2 cellular contexts compared by ENCODE assay signal in the genomic region with DNA sequence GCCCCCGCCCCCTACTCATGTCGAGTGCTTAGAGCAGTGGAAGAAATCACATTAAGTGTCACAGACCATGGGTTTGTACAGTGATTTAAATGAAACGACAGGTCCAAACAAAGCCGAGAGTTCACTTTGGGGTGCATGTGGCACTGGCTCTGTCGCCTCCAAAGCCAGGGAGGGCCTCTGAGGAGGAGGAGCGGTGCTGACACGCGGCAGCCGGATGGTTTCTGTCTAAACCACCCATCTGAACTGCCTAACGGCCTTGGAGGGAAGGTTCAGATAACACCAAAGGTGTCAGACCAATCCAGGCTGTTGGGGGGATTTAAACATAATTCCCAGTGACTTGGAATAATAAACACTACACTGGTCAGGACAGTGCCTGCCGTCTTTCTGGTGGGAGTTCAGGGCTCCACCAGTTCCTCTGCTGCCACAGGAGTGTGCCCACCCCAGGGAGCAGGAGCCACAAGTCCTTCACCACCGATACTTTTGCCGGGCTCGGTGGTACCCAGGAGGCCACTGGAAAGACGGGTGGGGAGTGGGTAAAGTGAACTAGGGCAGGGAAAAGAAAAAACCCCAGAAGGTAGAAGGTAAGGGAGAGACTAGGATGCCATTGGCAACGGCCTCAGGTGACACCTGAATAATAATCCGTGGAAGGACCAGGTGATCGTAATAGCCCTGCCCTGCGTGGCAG.
TF ChIP-seq lines count a peak whose summit lies in the region.

No MANE protein-coding gene starts in this region.

TF ChIP-seq in SK-N-SH, 30 proteins besides CTCF, POLR2A, EP300 and RAD21 (continued from another document):
- TF ChIP-seq, protein P1, sequence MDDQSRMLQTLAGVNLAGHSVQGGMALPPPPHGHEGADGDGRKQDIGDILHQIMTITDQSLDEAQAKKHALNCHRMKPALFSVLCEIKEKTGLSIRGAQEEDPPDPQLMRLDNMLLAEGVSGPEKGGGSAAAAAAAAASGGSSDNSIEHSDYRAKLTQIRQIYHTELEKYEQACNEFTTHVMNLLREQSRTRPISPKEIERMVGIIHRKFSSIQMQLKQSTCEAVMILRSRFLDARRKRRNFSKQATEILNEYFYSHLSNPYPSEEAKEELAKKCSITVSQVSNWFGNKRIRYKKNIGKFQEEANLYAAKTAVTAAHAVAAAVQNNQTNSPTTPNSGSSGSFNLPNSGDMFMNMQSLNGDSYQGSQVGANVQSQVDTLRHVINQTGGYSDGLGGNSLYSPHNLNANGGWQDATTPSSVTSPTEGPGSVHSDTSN (IDR thresholded peaks at IDR 0.05), result no peak
- no peak for TF ChIP-seq RFX5 (IDR thresholded peaks at IDR 0.05; ENCODE audit: low read length)
- TF ChIP-seq SMC3 (IDR thresholded peaks at IDR 0.05; ENCODE audit: low read depth, low read length), result no peak
- TF ChIP-seq NRF1 (IDR thresholded peaks at IDR 0.05; ENCODE audit: low read depth, low read length), result no peak
- no peak for TF ChIP-seq GATA2 (CRISPR knock-in tag; IDR thresholded peaks at IDR 0.05)
- no peak for TF ChIP-seq FOXM1 (IDR thresholded peaks at IDR 0.05; ENCODE audit: low read depth)
- no peak for TF ChIP-seq FOXJ3 (CRISPR knock-in tag; IDR thresholded peaks at IDR 0.05)
- no peak for TF ChIP-seq EZH2phosphoT487 (IDR thresholded peaks at IDR 0.05; ENCODE audit: borderline replicate concordance, low read depth)
- TF ChIP-seq, protein P2, sequence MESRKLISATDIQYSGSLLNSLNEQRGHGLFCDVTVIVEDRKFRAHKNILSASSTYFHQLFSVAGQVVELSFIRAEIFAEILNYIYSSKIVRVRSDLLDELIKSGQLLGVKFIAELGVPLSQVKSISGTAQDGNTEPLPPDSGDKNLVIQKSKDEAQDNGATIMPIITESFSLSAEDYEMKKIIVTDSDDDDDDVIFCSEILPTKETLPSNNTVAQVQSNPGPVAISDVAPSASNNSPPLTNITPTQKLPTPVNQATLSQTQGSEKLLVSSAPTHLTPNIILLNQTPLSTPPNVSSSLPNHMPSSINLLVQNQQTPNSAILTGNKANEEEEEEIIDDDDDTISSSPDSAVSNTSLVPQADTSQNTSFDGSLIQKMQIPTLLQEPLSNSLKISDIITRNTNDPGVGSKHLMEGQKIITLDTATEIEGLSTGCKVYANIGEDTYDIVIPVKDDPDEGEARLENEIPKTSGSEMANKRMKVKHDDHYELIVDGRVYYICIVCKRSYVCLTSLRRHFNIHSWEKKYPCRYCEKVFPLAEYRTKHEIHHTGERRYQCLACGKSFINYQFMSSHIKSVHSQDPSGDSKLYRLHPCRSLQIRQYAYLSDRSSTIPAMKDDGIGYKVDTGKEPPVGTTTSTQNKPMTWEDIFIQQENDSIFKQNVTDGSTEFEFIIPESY (IDR thresholded peaks at IDR 0.05; ENCODE audit: borderline replicate concordance, low read depth), result no peak
- no peak for TF ChIP-seq TEAD4 (IDR thresholded peaks at IDR 0.05; ENCODE audit: borderline replicate concordance, insufficient read depth)
- no peak for TF ChIP-seq USF2 (IDR thresholded peaks at IDR 0.05; ENCODE audit: borderline replicate concordance, low read depth, low read length)
- TF ChIP-seq RCOR1 (IDR thresholded peaks at IDR 0.05; ENCODE audit: low read length), result no peak
- TF ChIP-seq RXRA (IDR thresholded peaks at IDR 0.05; ENCODE audit: borderline replicate concordance, low read depth), result no peak
- no peak for TF ChIP-seq TAF1 (IDR thresholded peaks at IDR 0.05; ENCODE audit: borderline replicate concordance, low read depth, low read length)
- no peak for TF ChIP-seq IRF3 (IDR thresholded peaks at IDR 0.05; ENCODE audit: low read depth, low read length)
- TF ChIP-seq MXI1 (IDR thresholded peaks at IDR 0.05; ENCODE audit: low read depth, low read length), result no peak; the same call in 1 of the 2 replicates
- TF ChIP-seq CHD2 (IDR thresholded peaks at IDR 0.05; ENCODE audit: low read length, partially characterized antibody), result no peak
TF ChIP-seq in SK-N-SH: peak in this region for 0.

TF ChIP-seq in SK-N-SH treated with all-trans-retinoic acid at 6 μM for 48 hours, 23 proteins besides CTCF, POLR2A, EP300 and RAD21 (continued from another document):
- TF ChIP-seq ISL1 (CRISPR knock-in tag; IDR thresholded peaks at IDR 0.05), result no peak
- no peak for TF ChIP-seq ZNF8 (CRISPR knock-in tag; IDR thresholded peaks at IDR 0.05)
- no peak for TF ChIP-seq ESRRG (CRISPR knock-in tag; IDR thresholded peaks at IDR 0.05)
- no peak for TF ChIP-seq TSHZ2 (CRISPR knock-in tag; IDR thresholded peaks at IDR 0.05)
- TF ChIP-seq TOX (CRISPR knock-in tag; IDR thresholded peaks at IDR 0.05; ENCODE audit: borderline replicate concordance), result no peak
- TF ChIP-seq PPARA (CRISPR knock-in tag; IDR thresholded peaks at IDR 0.05; ENCODE audit: borderline replicate concordance), result no peak
- TF ChIP-seq ZNF565 (CRISPR knock-in tag; conservative IDR thresholded peaks at IDR 0.05; ENCODE audit: low read depth), result no peak
- TF ChIP-seq BACH2 (CRISPR knock-in tag; IDR thresholded peaks at IDR 0.05; ENCODE audit: borderline replicate concordance), result no peak
- no peak for TF ChIP-seq CSRNP3 (CRISPR knock-in tag; IDR thresholded peaks at IDR 0.05)
- TF ChIP-seq ARNTL (CRISPR knock-in tag; IDR thresholded peaks at IDR 0.05; ENCODE audit: borderline replicate concordance, low read depth), result no peak
